8 cellular contexts compared by ENCODE assay signal in genomic region chr5:132736853-132737833, GRCh38. TPM values are rescaled to one million over a fixed set of nuclear protein-coding genes. Genes with fewer than 3 reads are reported as not detected.
A peak's percentile ranks its signal among the peaks of the same experiment; 100 is the strongest.
DNase-seq lines count a peak whose midpoint lies in the region; ATAC-seq, FAIRE-seq and TF ChIP-seq lines count a peak whose summit lies in the region.

Gene KIF3A (minus strand): TSS chr5:132737546. CDS start chr5:132737419, 127 bp downstream.

- peak; percentile 81 for TF ChIP-seq POLR2A in GM12892 (IDR thresholded peaks at IDR 0.05; ENCODE audit: low read depth, low read length)

- peak; percentile 100 for FAIRE-seq in GM12892 (lab: Jason Lieb, UNC)

- ATAC-seq in HG02852 (IDR thresholded peaks at IDR 0.05; ENCODE audit: unreplicated experiment) (peak; percentile 89), left cardiac atrium (peak; percentile 100)

- intact Hi-C loops in left cardiac atrium (cut with DNase I), result no loop called here
- intact Hi-C loops in posterior vena cava (cut with DNase I), result no loop called here

- peak; percentile 98 for DNase-seq in GM12892 (ENCODE audit: insufficient read length)
- DNase-seq in NCI-H146 (lab: John Stamatoyannopoulos, UW), result peak; percentile 95
- DNase-seq in T-helper 1 cell, result peak; percentile 97 to 98 (median 98)
- peak; percentile 85 for DNase-seq in amniotic epithelial cell (ENCODE audit: low read depth)
- peak; percentile 99 for DNase-seq in left cardiac atrium
- DNase-seq in posterior vena cava (ENCODE audit: low spot score), result peak; percentile 99
- DNase-seq in ureter (ENCODE audit: low spot score), result peak; percentile 95

RNA-seq across cellular contexts. Expression of gene KIF3A, which starts in this region (rescaled TPM):
- 21.4 TPM for polyA plus RNA-seq in GM12892 (2012; ENCODE audit: missing spikeins)
- total RNA-seq in left cardiac atrium (1 to 10 TPM; 6.4 to 8.0 TPM), posterior vena cava (10 to 100 TPM in 1 of 2 donors, 1 to 10 TPM in 1; 7.5 to 10.0 TPM), ureter (19.9 TPM)

Comparison
In these comparisons a context has a peak if more than half of its experiments do, and no peak if none do; other contexts are left out.
1. Peak in every context shown above with its lines: DNase-seq and ATAC-seq.